In the genomic region with DNA sequence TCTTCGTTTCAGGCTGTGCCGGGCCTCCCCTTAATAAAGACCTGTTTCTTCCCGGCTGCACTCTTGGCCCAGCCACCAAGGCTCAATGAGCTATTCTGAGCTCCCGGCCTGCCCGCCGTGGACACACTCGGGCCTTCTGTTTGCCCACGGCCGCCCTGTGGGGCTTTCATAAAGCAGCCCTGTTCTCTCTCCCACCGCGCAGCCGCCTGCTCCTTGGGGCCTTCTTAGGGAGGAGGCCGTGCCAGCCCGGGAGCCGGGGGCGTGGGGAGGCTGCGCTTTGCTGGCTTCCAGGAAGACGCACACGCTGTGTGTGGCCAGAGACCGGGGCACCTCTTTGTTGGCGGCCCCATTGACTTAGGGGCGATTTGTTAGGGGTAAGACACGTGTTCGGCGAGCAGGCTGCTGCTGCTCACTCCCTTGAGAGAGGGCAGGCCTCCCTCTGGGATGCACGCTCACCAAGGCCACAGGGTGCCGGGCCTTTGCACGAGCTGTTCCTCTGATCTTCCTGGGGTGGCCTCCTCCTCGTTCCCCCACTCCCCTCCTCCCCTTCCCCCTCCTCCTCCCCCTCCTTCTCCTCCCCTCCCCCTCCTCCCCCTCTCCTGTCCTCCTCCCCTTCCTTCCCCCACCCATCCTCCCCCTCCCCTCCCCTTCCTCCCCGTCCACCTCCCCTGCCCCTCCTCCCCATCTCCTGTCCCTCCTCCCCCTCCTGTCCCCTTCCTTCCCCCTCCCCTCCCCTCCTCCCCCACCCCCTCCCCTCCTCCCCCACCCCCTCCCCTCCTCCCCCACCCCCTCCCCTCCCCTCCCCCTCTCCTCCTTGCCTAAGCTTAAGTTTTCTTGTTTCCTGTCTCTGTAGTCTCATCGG, we compare ENCODE assay signal across 12 cellular contexts. TPM values are rescaled to one million over a fixed set of nuclear protein-coding genes. Genes with fewer than 3 reads are reported as not detected.
DNase-seq lines count a peak whose midpoint lies in the region; TF ChIP-seq lines count a peak whose summit lies in the region.
"Had no signal": no experiment of that assay in that cellular context is flagged by ENCODE, and none has a peak within 500 bp of the region (broad histone marks: within the 10 kb centered on the region; RNA-seq: fewer than 3 reads in every experiment).

No MANE protein-coding gene starts in this region.

- H2AFZ ChIP-seq in hepatocyte = peak overlapping the region; percentile 40

- peak overlapping the region; percentile 47 for H3K27ac ChIP-seq in hepatocyte
- H3K27ac ChIP-seq: vagina had no signal

- no peak for TF ChIP-seq CTCF in hepatocyte (IDR thresholded peaks at IDR 0.05; ENCODE audit: poor library complexity)

- no peaks in the 10 kb centered on the region for H3K9me3 ChIP-seq in hepatocyte (ENCODE audit: low read depth)
- H3K9me3 ChIP-seq: vagina had no signal

- no peaks in the 10 kb centered on the region for H3K79me2 ChIP-seq in hepatocyte

- no peaks in the 10 kb centered on the region for H3K9me2 ChIP-seq in hepatocyte (replicated peaks; ENCODE audit: insufficient read depth)

- in situ Hi-C loops in G401 (cut with HindIII; ENCODE audit: low sequenced_read_pairs) = no loop called here

- no peaks in the 10 kb centered on the region for H3K4me1 ChIP-seq in hepatocyte (ENCODE audit: insufficient read depth)

- no peaks in the 10 kb centered on the region for H3K36me3 ChIP-seq in hepatocyte (replicated peaks; ENCODE audit: insufficient read depth, low read depth)
- H3K36me3 ChIP-seq: vagina had no signal

- peak; percentile 51 for DNase-seq in G401 (ENCODE audit: low spot score)
- peak in 55 of 58 donors; percentile 44 to 94 (median 84) for DNase-seq in anterior cingulate cortex (lab: John Stamatoyannopoulos, UW)
- peak; percentile 48 for DNase-seq in hepatocyte (ENCODE audit: low spot score)
- peak; percentile 89 for DNase-seq in retina
- DNase-seq in SHP77 treated with DMSO at 0.1 percent for 48 hours (lab: John Stamatoyannopoulos, UW) = no peak
- no peak for DNase-seq in UCSD-AML1 (lab: John Stamatoyannopoulos, UW; ENCODE audit: unreplicated experiment)
- DNase-seq in activated CD4-positive, alpha-beta T cell treated with anti-CD3 and anti-CD28 coated beads for 4 hours = no peak
- no peak for DNase-seq in germinal center (ENCODE audit: low spot score)
- DNase-seq: effector memory CD4-positive, alpha-beta T cell; NCI-H187 treated with DMSO at 0.1 percent for 48 hours; stimulated activated CD4-positive, alpha-beta T cell treated with anti-CD3 and anti-CD28 coated beads, Interleukin-2, amount 100 ng/mL, for 24 hours had no signal

- H4K20me1 ChIP-seq in hepatocyte (ENCODE audit: insufficient read depth, poor library complexity, severe bottlenecking) = no peaks in the 10 kb centered on the region

- no peak overlapping the region for H3K4me2 ChIP-seq in hepatocyte

- H3K4me3 ChIP-seq in hepatocyte = no peak overlapping the region
- H3K4me3 ChIP-seq: vagina had no signal

- WGBS in hepatocyte (ENCODE audit: low lambda C conversion rate, missing lambda C conversion rate) = 67% methylated on average over 26 of the region's 31 CpGs

- H3K27me3 ChIP-seq in hepatocyte = no peaks in the 10 kb centered on the region
- H3K27me3 ChIP-seq: vagina had no signal

RNA-seq across cellular contexts. Expression of a gene that starts 11.3 kb away (rescaled TPM):
- total RNA-seq in G401 (2014; rRNA removed; shearing (Covaris generic)) = 31.7 and 38.6 TPM in 2 replicates
- total RNA-seq in hepatocyte = 29.4 and 33.3 TPM in 2 replicates
- polyA plus RNA-seq in hepatocyte = 50.1 and 60.0 TPM in 2 replicates

RNA-seq across cellular contexts. Expression of a gene that starts 17.6 kb away (rescaled TPM):
- 1.7 and 2.1 TPM in 2 replicates for total RNA-seq in G401 (2014; rRNA removed; shearing (Covaris generic))
- 84.9 and 86.4 TPM in 2 replicates for total RNA-seq in hepatocyte
- 55.1 and 60.8 TPM in 2 replicates for polyA plus RNA-seq in hepatocyte

RNA-seq across cellular contexts. Expression of a gene that starts 33.6 kb away (rescaled TPM):
- total RNA-seq in G401 (2014; rRNA removed; shearing (Covaris generic)) = not detected in 2 replicates
- total RNA-seq in hepatocyte = 9.2 and 36.6 TPM in 2 replicates
- 51.6 and 99.1 TPM in 2 replicates for polyA plus RNA-seq in hepatocyte

RNA-seq across cellular contexts. Expression of a gene that starts 55.2 kb away (rescaled TPM):
- 9.7 and 10.3 TPM in 2 replicates for total RNA-seq in G401 (2014; rRNA removed; shearing (Covaris generic))
- 34.3 and 38.4 TPM in 2 replicates for total RNA-seq in hepatocyte
- 11.3 TPM in 2 replicates for polyA plus RNA-seq in hepatocyte

Comparison
In these comparisons a context has a peak if more than half of its experiments do, and no peak if none do; other contexts are left out.
1. DNase-seq: peak in G401 (single experiment), anterior cingulate cortex (55 of 58), hepatocyte (single experiment) and retina (single experiment); none in SHP77 treated with DMSO at 0.1 percent for 48 hours (single experiment), UCSD-AML1 (single experiment), activated CD4-positive, alpha-beta T cell treated with anti-CD3 and anti-CD28 coated beads for 4 hours (0 of 2) and germinal center (single experiment).
2. RNA of a gene that starts 17.6 kb away (total RNA-seq): 84.9 to 86.4 TPM in hepatocyte; 1.7 to 2.1 TPM in G401; every median in the first group is over 10 times any median in the second.
3. RNA of a gene that starts 33.6 kb away (total RNA-seq): 9.2 to 36.6 TPM in hepatocyte; not detected in G401; every median in the first group is over 10 times any median in the second.